19 cellular contexts compared by ENCODE assay signal in the genomic region with DNA sequence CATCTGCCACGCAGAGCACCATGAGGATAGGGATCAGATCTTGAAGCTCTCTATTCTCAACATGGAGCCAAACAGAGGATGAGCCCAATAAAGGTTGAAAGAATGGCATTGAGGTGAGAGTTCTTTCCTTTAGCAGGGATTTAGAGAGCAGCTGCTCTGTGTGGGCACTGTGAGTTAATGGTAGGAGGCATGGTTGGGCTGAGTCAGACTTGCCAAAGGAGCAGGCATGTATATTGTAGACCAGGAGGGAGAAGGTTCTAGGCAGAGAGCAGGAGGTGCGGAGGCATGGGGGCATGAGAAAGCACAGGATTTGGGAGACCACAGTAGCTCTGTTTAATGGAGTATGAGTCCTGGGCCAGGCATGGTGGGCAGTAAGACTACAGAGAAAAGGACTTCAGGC. TPM values are rescaled to one million over a fixed set of nuclear protein-coding genes. Genes with fewer than 3 reads are reported as not detected.
DNase-seq lines count a peak whose midpoint lies in the region; ATAC-seq and TF ChIP-seq lines count a peak whose summit lies in the region.
"Had no signal": no experiment of that assay in that cellular context is flagged by ENCODE, and none has a peak within 500 bp of the region (broad histone marks: within the 10 kb centered on the region; RNA-seq: fewer than 3 reads in every experiment).

No MANE protein-coding gene starts in this region.

- H3K4me1 ChIP-seq in GM23338 (ENCODE audit: insufficient read depth) (no peaks in the 10 kb centered on the region), psoas muscle (peaks cover 96% of the 10 kb centered on the region)
- H3K4me1 ChIP-seq: BLaER1, left lung had no signal

- H4K20me1 ChIP-seq in GM23338 (replicated peaks; ENCODE audit: insufficient read depth), result peaks cover 6% of the 10 kb centered on the region

- H3K36me3 Mint-ChIP-seq in GM23338 (ENCODE audit: low read depth) (peaks cover 76% of the 10 kb centered on the region), MCF 10A (ENCODE audit: insufficient read depth, unreplicated experiment) (peaks cover 78% of the 10 kb centered on the region)

- 89 to 98% (median 94%) methylated on average over 2 of the region's 2 CpGs for WGBS in psoas muscle, 3 donors

- H3K27ac ChIP-seq in GM23338 (ENCODE audit: low read depth) (no peak overlapping the region), dorsolateral prefrontal cortex (peak overlapping the region in 58 of 59 donors; percentile 47 to 94 (median 88)), psoas muscle (peak overlapping the region; percentile 69)
- H3K27ac ChIP-seq: BLaER1, left lung, prostate gland, testis had no signal

- H3K9me3 ChIP-seq in psoas muscle, result no peaks in the 10 kb centered on the region
- H3K9me3 ChIP-seq: BLaER1, left lung, prostate gland, testis had no signal

- intact Hi-C loops in dorsolateral prefrontal cortex (cut with DNase I), result loop anchor here in 1 of 2 donors (10.0 kb wide), 1 partner anchor 237 kb away; a partner anchor contains a TSS
- intact Hi-C loops in psoas muscle (cut with DNase I), result no loop called here
- intact Hi-C loops in MCF 10A (cut with micrococcal nuclease), result no loop called here

- H3K36me3 ChIP-seq in GM23338 (ENCODE audit: insufficient read depth) (peaks cover 18% of the 10 kb centered on the region), psoas muscle (ENCODE audit: insufficient read depth in 1 of 2, low read depth in 1 of 2) (peaks cover 10 to 70% of the 10 kb centered on the region in 2 donors)

- ATAC-seq in GM23338 (no peak), psoas muscle (no peak), GM18520 (IDR thresholded peaks at IDR 0.05; ENCODE audit: unreplicated experiment) (no peak)
- ATAC-seq: left lung had no signal

- no peak overlapping the region for H2AFZ ChIP-seq in GM23338

- no peak overlapping the region for H3K4me2 ChIP-seq in GM23338
- H3K4me2 ChIP-seq: BLaER1 had no signal

- H3K79me2 ChIP-seq in GM23338 (replicated peaks; ENCODE audit: insufficient read depth), result no peaks in the 10 kb centered on the region

- peaks cover 9% of the 10 kb centered on the region; the same call in 1 of the 2 replicates for H3F3A ChIP-seq in GM23338 (replicated peaks; ENCODE audit: low read depth)

- no TSS peak for BruUV-seq in MCF 10A (replicated peaks; lab: Mats Ljungman, UMichigan)

- H3K4me1 Mint-ChIP-seq in GM23338 (no peaks in the 10 kb centered on the region; the same call in 2 of the 3 replicates), MCF 10A (ENCODE audit: insufficient read depth, unreplicated experiment) (no peaks in the 10 kb centered on the region)

- TF ChIP-seq CTCF in GM23338 (conservative IDR thresholded peaks at IDR 0.05; ENCODE audit: low read depth in 2 of 2) (no peak), dorsolateral prefrontal cortex (IDR thresholded peaks at IDR 0.05 in 54 of 56, conservative IDR thresholded peaks at IDR 0.05 in 2 of 56; ENCODE audit: low read depth in 1 of 56, partially characterized antibody in 56 of 56) (no peak), psoas muscle (IDR thresholded peaks at IDR 0.05) (no peak), MCF 10A (IDR thresholded peaks at IDR 0.05; ENCODE audit: unreplicated experiment) (no peak)

- H3K27me3 Mint-ChIP-seq in GM23338 (ENCODE audit: insufficient read depth, low read depth, poor library complexity) (peaks cover 3% of the 10 kb centered on the region), MCF 10A (ENCODE audit: insufficient read depth, unreplicated experiment) (no peaks in the 10 kb centered on the region)
- H3K27me3 Mint-ChIP-seq: naive B cell had no signal

- POLR2A ChIA-PET in MCF 10A (lab: Yijun Ruan, JAX), result interaction anchor here (1.4 to 2.5 kb wide), 2 partner anchors 10 kb away, joined by 4 to 11 read pairs; no protein-coding TSS in a partner anchor

- no peak for DNase-seq in GM23338 (ENCODE audit: low spot score)
- peak; percentile 21 for DNase-seq in NCI-H69 (lab: John Stamatoyannopoulos, UW)
- peak in 1 of 10 donors; percentile 60 for DNase-seq in dorsolateral prefrontal cortex
- no peak for DNase-seq in psoas muscle
- DNase-seq in middle frontal gyrus (ENCODE audit: extremely low spot score, low spot score), result no peak
- DNase-seq in MCF 10A (ENCODE audit: unreplicated experiment), result no peak
- DNase-seq: activated CD8-positive, alpha-beta memory T cell treated with anti-CD3 and anti-CD28 coated beads, Interleukin-2, amount 50 U/mL, for 48 hours; cerebellar nuclear complex; DMS153; HCEC 1CT; left lung; MM.1S; naive B cell; NCI-H187; T-helper 2 cell; testis had no signal

- H3K4me3 ChIP-seq in GM23338, result no peak overlapping the region
- H3K4me3 ChIP-seq in dorsolateral prefrontal cortex, result no peak overlapping the region
- no peak overlapping the region for H3K4me3 ChIP-seq in psoas muscle
- H3K4me3 ChIP-seq: BLaER1, left lung, prostate gland, testis had no signal

- H3K4me3 Mint-ChIP-seq in GM23338, result no peak overlapping the region
- no peak overlapping the region for H3K4me3 Mint-ChIP-seq in MCF 10A (ENCODE audit: unreplicated experiment)
- H3K4me3 Mint-ChIP-seq: naive B cell had no signal

- H3K27ac Mint-ChIP-seq in GM23338, result peak overlapping the region; percentile 12; the same call in 1 of the 2 replicates
- H3K27ac Mint-ChIP-seq in MCF 10A (ENCODE audit: low read depth, unreplicated experiment), result no peak overlapping the region

- CTCF ChIA-PET in MCF 10A (lab: Yijun Ruan, JAX), result interaction anchor here (0.9 to 7.5 kb wide), 2 partner anchors 9 to 18 kb away, joined by 5 to 63 read pairs; no protein-coding TSS in a partner anchor

- H3K27me3 ChIP-seq in GM23338 (ENCODE audit: insufficient read depth) (no peaks in the 10 kb centered on the region), dorsolateral prefrontal cortex (no peaks in the 10 kb centered on the region), psoas muscle (ENCODE audit: insufficient read depth in 3 of 3, low read length in 2 of 3) (no peaks in the 10 kb centered on the region)
- H3K27me3 ChIP-seq: BLaER1, left lung, testis had no signal

- no peaks in the 10 kb centered on the region for H3K9me2 ChIP-seq in GM23338 (ENCODE audit: insufficient read depth)

- H3K9me3 Mint-ChIP-seq in GM23338, result no peaks in the 10 kb centered on the region; the same call in 2 of the 3 replicates
- no peaks in the 10 kb centered on the region for H3K9me3 Mint-ChIP-seq in MCF 10A (ENCODE audit: unreplicated experiment)
- H3K9me3 Mint-ChIP-seq: naive B cell had no signal

TF ChIP-seq in GM23338, 12 proteins besides CTCF, POLR2A, EP300 and RAD21:
- TF ChIP-seq JUNB (IDR thresholded peaks at IDR 0.05; ENCODE audit: unreplicated experiment), result no peak
- TF ChIP-seq, protein P1, sequence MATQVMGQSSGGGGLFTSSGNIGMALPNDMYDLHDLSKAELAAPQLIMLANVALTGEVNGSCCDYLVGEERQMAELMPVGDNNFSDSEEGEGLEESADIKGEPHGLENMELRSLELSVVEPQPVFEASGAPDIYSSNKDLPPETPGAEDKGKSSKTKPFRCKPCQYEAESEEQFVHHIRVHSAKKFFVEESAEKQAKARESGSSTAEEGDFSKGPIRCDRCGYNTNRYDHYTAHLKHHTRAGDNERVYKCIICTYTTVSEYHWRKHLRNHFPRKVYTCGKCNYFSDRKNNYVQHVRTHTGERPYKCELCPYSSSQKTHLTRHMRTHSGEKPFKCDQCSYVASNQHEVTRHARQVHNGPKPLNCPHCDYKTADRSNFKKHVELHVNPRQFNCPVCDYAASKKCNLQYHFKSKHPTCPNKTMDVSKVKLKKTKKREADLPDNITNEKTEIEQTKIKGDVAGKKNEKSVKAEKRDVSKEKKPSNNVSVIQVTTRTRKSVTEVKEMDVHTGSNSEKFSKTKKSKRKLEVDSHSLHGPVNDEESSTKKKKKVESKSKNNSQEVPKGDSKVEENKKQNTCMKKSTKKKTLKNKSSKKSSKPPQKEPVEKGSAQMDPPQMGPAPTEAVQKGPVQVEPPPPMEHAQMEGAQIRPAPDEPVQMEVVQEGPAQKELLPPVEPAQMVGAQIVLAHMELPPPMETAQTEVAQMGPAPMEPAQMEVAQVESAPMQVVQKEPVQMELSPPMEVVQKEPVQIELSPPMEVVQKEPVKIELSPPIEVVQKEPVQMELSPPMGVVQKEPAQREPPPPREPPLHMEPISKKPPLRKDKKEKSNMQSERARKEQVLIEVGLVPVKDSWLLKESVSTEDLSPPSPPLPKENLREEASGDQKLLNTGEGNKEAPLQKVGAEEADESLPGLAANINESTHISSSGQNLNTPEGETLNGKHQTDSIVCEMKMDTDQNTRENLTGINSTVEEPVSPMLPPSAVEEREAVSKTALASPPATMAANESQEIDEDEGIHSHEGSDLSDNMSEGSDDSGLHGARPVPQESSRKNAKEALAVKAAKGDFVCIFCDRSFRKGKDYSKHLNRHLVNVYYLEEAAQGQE (IDR thresholded peaks at IDR 0.05; ENCODE audit: unreplicated experiment), result no peak

RNA-seq across cellular contexts. Expression of a gene that starts 32.0 kb away (rescaled TPM):
- 4.3 and 20.8 TPM in 2 replicates for total RNA-seq in GM23338 (2014; rRNA removed; shearing (Covaris generic))
- polyA plus RNA-seq in GM23338 (2016; fragmentation: Nextera tagmentation; extraction: Ambion mirVana), result 10.6 and 15.4 TPM in 2 replicates
- total RNA-seq in dorsolateral prefrontal cortex, result 10 to 100 TPM in 78 of 120 experiments, 1 to 10 TPM in 42; 6.1 to 18.4 (median 11.0) TPM
- total RNA-seq in psoas muscle, result 1 to 10 TPM; 3.9 to 7.7 (median 6.3) TPM
- 1 to 10 TPM; 2.4 to 6.2 (median 4.2) TPM for polyA plus RNA-seq in psoas muscle
- 2.2 TPM in 2 replicates for total RNA-seq in MCF 10A (2022)

RNA-seq across cellular contexts. Expression of a gene that starts 32.3 kb away (rescaled TPM):
- total RNA-seq in GM23338 (2014; rRNA removed; shearing (Covaris generic)), result 0.31 and 0.62 TPM in 2 replicates
- 1.0 TPM in 1 of 2 replicates, not detected in the other for polyA plus RNA-seq in GM23338 (2016; fragmentation: Nextera tagmentation; extraction: Ambion mirVana)
- total RNA-seq in dorsolateral prefrontal cortex, result 10 to 100 TPM in 97 of 120 experiments, 1 to 10 TPM in 23; 5.2 to 28.0 (median 13.0) TPM
- total RNA-seq in psoas muscle, result under 1 TPM in 3 of 4 donors, not detected in 1; 0.59 to 0.82 (median 0.64) TPM
- under 1 TPM; 0.08 to 0.74 (median 0.26) TPM for polyA plus RNA-seq in psoas muscle
- total RNA-seq in MCF 10A (2022), result 0.65 and 0.96 TPM in 2 replicates
